8 cellular contexts compared by ENCODE assay signal in the genomic region with DNA sequence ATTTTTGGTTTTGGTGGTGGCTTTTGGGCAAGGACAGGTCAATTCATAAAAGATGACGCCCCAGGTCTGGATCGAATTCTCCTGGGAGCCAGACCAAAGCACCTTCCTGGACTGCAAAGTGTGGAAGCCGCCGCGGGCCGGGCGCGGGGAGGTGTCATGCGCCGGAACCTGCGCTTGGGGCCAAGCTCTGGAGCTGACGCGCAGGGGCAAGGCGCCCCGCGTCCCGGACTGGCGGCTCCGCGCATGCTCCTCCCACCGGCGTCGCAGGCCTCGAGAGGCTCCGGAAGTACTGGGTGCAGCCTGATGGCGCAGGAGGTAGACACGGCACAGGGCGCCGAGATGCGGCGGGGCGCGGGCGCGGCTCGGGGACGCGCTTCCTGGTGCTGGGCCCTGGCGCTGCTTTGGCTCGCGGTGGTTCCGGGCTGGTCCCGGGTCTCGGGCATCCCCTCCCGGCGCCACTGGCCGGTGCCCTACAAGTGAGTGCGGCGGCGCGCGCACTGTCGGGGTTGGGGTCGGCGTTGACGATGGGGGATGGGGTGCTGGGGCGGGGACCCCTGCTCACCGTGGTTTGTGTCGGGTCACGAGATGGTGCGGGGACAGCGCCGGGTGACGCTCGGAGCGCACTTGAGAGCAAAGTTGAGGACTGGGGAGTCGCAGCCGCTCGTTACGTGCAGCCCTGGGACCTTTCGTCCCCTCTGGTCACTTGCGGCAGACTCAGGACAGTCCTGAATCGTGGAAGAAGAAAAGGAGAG. TPM values are rescaled to one million over a fixed set of nuclear protein-coding genes. Genes with fewer than 3 reads are reported as not detected.
DNase-seq lines count a peak whose midpoint lies in the region; ATAC-seq and TF ChIP-seq lines count a peak whose summit lies in the region.

A gene (plus strand): TSS at position 286 of the 752 bp plus-strand sequence. CDS start 18 bp downstream, at position 304.

- H3K27ac ChIP-seq in Panc1 (ENCODE audit: low read length) (peak within 1 kb of the TSS; percentile 85), esophagus (ENCODE audit: low read depth in 2 of 2, low read length in 1 of 2) (peak within 1 kb of the TSS; percentile 93 to 96)

- TF ChIP-seq CTCF in Panc1 (IDR thresholded peaks at IDR 0.05): no peak

- no peaks in the 10 kb centered on the region for H3K9me3 Mint-ChIP-seq in IgD-negative memory B cell
- no peaks in the 10 kb centered on the region for H3K9me3 Mint-ChIP-seq in activated T-cell treated with anti-CD3 and anti-CD28 coated beads, Interleukin-2, amount 50 U/mL, for 4 hours

- H3K4me3 Mint-ChIP-seq in IgD-negative memory B cell: peak within 1 kb of the TSS; percentile 97 to 99 (median 98)
- H3K4me3 Mint-ChIP-seq in activated T-cell treated with anti-CD3 and anti-CD28 coated beads, Interleukin-2, amount 50 U/mL, for 4 hours: peak within 1 kb of the TSS; percentile 95

- POLR2A ChIA-PET in Panc1 (lab: Charles Lee): interaction anchor here (0.5 kb wide), 1 partner anchor 452 kb away, joined by 4 read pairs; no protein-coding TSS in a partner anchor

- H3K9me3 ChIP-seq in Panc1 (ENCODE audit: control insufficient read depth, insufficient read depth, low read depth, low read length): no peaks in the 10 kb centered on the region
- H3K9me3 ChIP-seq in esophagus (ENCODE audit: control insufficient read depth in 2 of 2, insufficient read depth in 1 of 2, low read depth in 1 of 2, low read length in 1 of 2): no peaks in the 10 kb centered on the region
- no peaks in the 10 kb centered on the region for H3K9me3 ChIP-seq in mucosa of stomach (ENCODE audit: control insufficient read depth, low read length)

- H3K36me3 ChIP-seq in Panc1 (ENCODE audit: control insufficient read depth, insufficient read depth, low read length) (no peaks in the 10 kb centered on the region; the same call in 1 of the 2 replicates), esophagus (ENCODE audit: control insufficient read depth in 2 of 2, insufficient read depth in 2 of 2, low read length in 1 of 2) (no peaks in the 10 kb centered on the region), mucosa of stomach (ENCODE audit: control insufficient read depth, insufficient read depth, low read length) (no peaks in the 10 kb centered on the region)

- H3K9ac ChIP-seq in mucosa of stomach (ENCODE audit: low read length): peak within 1 kb of the TSS; percentile 90

- H3K4me1 ChIP-seq in Panc1 (ENCODE audit: control insufficient read depth, insufficient read depth, low read length) (peaks cover 3% of the 10 kb centered on the region; the same call in 1 of the 2 replicates), esophagus (ENCODE audit: control insufficient read depth in 2 of 2, insufficient read depth in 2 of 2, low read length in 1 of 2) (peaks cover 0 to 6% of the 10 kb centered on the region in 2 donors), mucosa of stomach (ENCODE audit: control insufficient read depth, insufficient read depth, low read length) (peaks cover 11% of the 10 kb centered on the region)

- peak; percentile 95 for ATAC-seq in GM21576 (IDR thresholded peaks at IDR 0.05; ENCODE audit: unreplicated experiment)
- ATAC-seq in Panc1: peak; percentile 99
- peak; percentile 92 to 95 for ATAC-seq in activated T-cell treated with anti-CD3 and anti-CD28 coated beads, Interleukin-2, amount 50 U/mL, for 4 hours

- H3K27ac Mint-ChIP-seq in IgD-negative memory B cell: peak within 1 kb of the TSS; percentile 96 to 100 (median 99)

- H3K4me1 Mint-ChIP-seq in IgD-negative memory B cell: peaks cover 17 to 29% (median 23%) of the 10 kb centered on the region in 3 donors
- H3K4me1 Mint-ChIP-seq in activated T-cell treated with anti-CD3 and anti-CD28 coated beads, Interleukin-2, amount 50 U/mL, for 4 hours (ENCODE audit: low read depth): peaks cover 40% of the 10 kb centered on the region

- intact Hi-C loops in Panc1 (cut with micrococcal nuclease; ENCODE audit: unreplicated experiment): no loop called here

- peak; percentile 89 for DNase-seq in DMS53 (lab: John Stamatoyannopoulos, UW)
- no peak for DNase-seq in Panc1 (ENCODE audit: low read depth, low spot score)
- peak; percentile 91 for DNase-seq in activated T-cell treated with anti-CD3 and anti-CD28 coated beads, Interleukin-2, amount 50 U/mL, for 4 hours
- DNase-seq in stimulated activated CD8-positive, alpha-beta memory T cell treated with anti-CD3 and anti-CD28 coated beads, Interleukin-4, amount 100 ng/mL, for 48 hours: peak; percentile 93

- 0 to 1% methylated on average over 70 to 73 of the region's 73 CpGs for WGBS in esophagus, 2 donors

- H3K4me3 ChIP-seq in Panc1 (ENCODE audit: low read depth in 2 of 2, low read length in 2 of 2) (peak within 1 kb of the TSS; percentile 72 to 84), esophagus (ENCODE audit: low read depth in 1 of 2, low read length in 2 of 2) (peak within 1 kb of the TSS; percentile 56 to 91), mucosa of stomach (ENCODE audit: low read length) (peak within 1 kb of the TSS; percentile 75)

- no peaks in the 10 kb centered on the region for H3K27me3 ChIP-seq in Panc1 (ENCODE audit: control insufficient read depth, insufficient read depth, low read length)
- H3K27me3 ChIP-seq in esophagus (ENCODE audit: control insufficient read depth in 1 of 2, insufficient read depth in 2 of 2, low read length in 2 of 2): no peaks in the 10 kb centered on the region
- no peaks in the 10 kb centered on the region for H3K27me3 ChIP-seq in mucosa of stomach (ENCODE audit: control insufficient read depth, insufficient read depth, low read length)

- in situ Hi-C loops in Panc1 (cut with HindIII; ENCODE audit: low pct_unique_long_range_greater_than_20kb, low sequenced_read_pairs): no loop called here

- BruUV-seq in Panc1 (replicated peaks; lab: Mats Ljungman, UMichigan): no TSS peak

- H3K27me3 Mint-ChIP-seq in IgD-negative memory B cell: peaks cover 4% of the 10 kb centered on the region
- peaks cover 4% of the 10 kb centered on the region for H3K27me3 Mint-ChIP-seq in activated T-cell treated with anti-CD3 and anti-CD28 coated beads, Interleukin-2, amount 50 U/mL, for 4 hours (ENCODE audit: low read depth)

- no peaks in the 10 kb centered on the region for H3K36me3 Mint-ChIP-seq in IgD-negative memory B cell
- H3K36me3 Mint-ChIP-seq in activated T-cell treated with anti-CD3 and anti-CD28 coated beads, Interleukin-2, amount 50 U/mL, for 4 hours (ENCODE audit: insufficient read depth): peaks cover 6% of the 10 kb centered on the region

- CTCF ChIA-PET in Panc1 (lab: Charles Lee): no interaction called here

RNA-seq across cellular contexts. Expression of the gene that starts here (rescaled TPM):
- 16.9 TPM for polyA plus RNA-seq in IgD-negative memory B cell
- total RNA-seq in Panc1 (2021; ENCODE audit: unreplicated experiment): 21.4 TPM
- 14.2 TPM for polyA plus RNA-seq in Panc1 (2012; ENCODE audit: insufficient read length)
- 10 to 100 TPM; 14.7 to 18.7 (median 17.1) TPM for total RNA-seq in activated T-cell treated with anti-CD3 and anti-CD28 coated beads, Interleukin-2, amount 50 U/mL, for 4 hours
- polyA plus RNA-seq in esophagus: 1 to 10 TPM; 6.1 to 7.4 TPM
